Comparison of ENCODE assay signal across 11 cellular contexts in the genomic region with DNA sequence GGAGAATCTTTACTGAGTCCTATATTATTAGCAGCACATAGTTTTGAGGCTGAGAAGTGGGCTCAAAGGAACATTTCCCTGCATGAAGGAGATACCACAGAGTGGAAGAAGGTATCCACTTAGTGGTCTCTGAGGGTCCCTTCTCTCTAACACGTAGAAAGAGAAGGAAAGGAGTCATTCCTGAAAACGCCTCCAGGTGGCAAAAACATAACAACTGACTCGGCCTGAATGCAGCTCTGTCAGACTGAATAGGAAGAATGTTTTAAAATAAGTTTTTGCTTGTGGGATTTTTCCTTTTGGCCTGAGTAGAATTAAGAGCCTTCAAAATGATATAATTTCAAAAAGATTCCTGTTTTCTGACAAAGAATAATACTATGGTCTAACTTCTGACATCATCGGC. TPM values are rescaled to one million over a fixed set of nuclear protein-coding genes. Genes with fewer than 3 reads are reported as not detected.
A peak's percentile ranks its signal among the peaks of the same experiment; 100 is the strongest.
DNase-seq lines count a peak whose midpoint lies in the region; ATAC-seq and TF ChIP-seq lines count a peak whose summit lies in the region.
"Had no signal": no experiment of that assay in that cellular context is flagged by ENCODE, and none has a peak within 500 bp of the region (broad histone marks: within the 10 kb centered on the region; RNA-seq: fewer than 3 reads in every experiment).

No MANE protein-coding gene starts in this region.

- no peaks in the 10 kb centered on the region for H4K20me1 ChIP-seq in neural cell (ENCODE audit: insufficient read depth)

- H3K36me3 ChIP-seq in neural cell (ENCODE audit: insufficient read depth, low read length): no peaks in the 10 kb centered on the region

- no peak overlapping the region for H3K27ac ChIP-seq in neural cell (ENCODE audit: low read length)

- no peak for ATAC-seq in GM18858 (IDR thresholded peaks at IDR 0.05; ENCODE audit: unreplicated experiment)

- H3K27me3 ChIP-seq in neural cell (ENCODE audit: insufficient read depth, low read depth, low read length): no peaks in the 10 kb centered on the region

- no peak overlapping the region for H3K4me3 ChIP-seq in neural cell (ENCODE audit: low read length)

- TF ChIP-seq RAD21 in neural cell (conservative IDR thresholded peaks at IDR 0.05): peak; percentile 36

- peak; percentile 31 for DNase-seq in NCI-H2227 (lab: John Stamatoyannopoulos, UW; ENCODE audit: unreplicated experiment)
- peak; percentile 51 to 69 for DNase-seq in dermis microvascular lymphatic vessel endothelial cell (ENCODE audit: low read depth in 2 of 2)
- DNase-seq in activated CD4-positive, alpha-beta T cell treated with anti-CD3 and anti-CD28 coated beads, Interleukin-2, amount 50 U/mL, for 48 hours: no peak
- DNase-seq in G401 (ENCODE audit: low spot score): no peak
- DNase-seq in NCI-H1048 (lab: John Stamatoyannopoulos, UW): no peak
- DNase-seq: activated T-cell treated with anti-CD3 and anti-CD28 coated beads for 4 hours, T-helper 1 cell had no signal

- H2AFZ ChIP-seq in neural cell (ENCODE audit: low read depth, low read length): no peak overlapping the region

- H3K9me2 ChIP-seq in neural cell (ENCODE audit: insufficient read depth, low read length): no peaks in the 10 kb centered on the region

- no peak for TF ChIP-seq EP300 in neural cell (conservative IDR thresholded peaks at IDR 0.05; ENCODE audit: poor library complexity, severe bottlenecking)

- H3F3A ChIP-seq in neural cell (ENCODE audit: insufficient read depth, low read length, poor library complexity, severe bottlenecking): no peaks in the 10 kb centered on the region

- no peaks in the 10 kb centered on the region for H3K9me3 ChIP-seq in neural cell (ENCODE audit: low read length)

- H3K9ac ChIP-seq in neural cell (ENCODE audit: low read length): no peak overlapping the region

- TF ChIP-seq CTCF in GM12873 (IDR thresholded peaks at IDR 0.05; ENCODE audit: insufficient read depth, low read depth, low read length, missing control alignments) (peak; percentile 34), neural cell (IDR thresholded peaks at IDR 0.05; ENCODE audit: poor library complexity, severe bottlenecking) (peak; percentile 43)

- in situ Hi-C loops in G401 (cut with HindIII; ENCODE audit: low sequenced_read_pairs): no loop called here

- no peaks in the 10 kb centered on the region for H3K79me2 ChIP-seq in neural cell (replicated peaks; ENCODE audit: insufficient read depth, low read length)

- no peak overlapping the region for H3K4me2 ChIP-seq in neural cell (ENCODE audit: low read length)

TF ChIP-seq in neural cell, 6 proteins besides CTCF, POLR2A, EP300 and RAD21:
- TF ChIP-seq EZH2 (IDR thresholded peaks at IDR 0.05; ENCODE audit: borderline replicate concordance, insufficient read depth, low read length, poor library complexity, severe bottlenecking): no peak
- no peak for TF ChIP-seq MXI1 (conservative IDR thresholded peaks at IDR 0.05; ENCODE audit: poor library complexity, severe bottlenecking)
- no peak for TF ChIP-seq SMC3 (conservative IDR thresholded peaks at IDR 0.05; ENCODE audit: poor library complexity)
- no peak for TF ChIP-seq TAF1 (IDR thresholded peaks at IDR 0.05; ENCODE audit: low read depth)
- no peak for TF ChIP-seq POLR2AphosphoS5 (IDR thresholded peaks at IDR 0.05)
- TF ChIP-seq, protein P1, sequence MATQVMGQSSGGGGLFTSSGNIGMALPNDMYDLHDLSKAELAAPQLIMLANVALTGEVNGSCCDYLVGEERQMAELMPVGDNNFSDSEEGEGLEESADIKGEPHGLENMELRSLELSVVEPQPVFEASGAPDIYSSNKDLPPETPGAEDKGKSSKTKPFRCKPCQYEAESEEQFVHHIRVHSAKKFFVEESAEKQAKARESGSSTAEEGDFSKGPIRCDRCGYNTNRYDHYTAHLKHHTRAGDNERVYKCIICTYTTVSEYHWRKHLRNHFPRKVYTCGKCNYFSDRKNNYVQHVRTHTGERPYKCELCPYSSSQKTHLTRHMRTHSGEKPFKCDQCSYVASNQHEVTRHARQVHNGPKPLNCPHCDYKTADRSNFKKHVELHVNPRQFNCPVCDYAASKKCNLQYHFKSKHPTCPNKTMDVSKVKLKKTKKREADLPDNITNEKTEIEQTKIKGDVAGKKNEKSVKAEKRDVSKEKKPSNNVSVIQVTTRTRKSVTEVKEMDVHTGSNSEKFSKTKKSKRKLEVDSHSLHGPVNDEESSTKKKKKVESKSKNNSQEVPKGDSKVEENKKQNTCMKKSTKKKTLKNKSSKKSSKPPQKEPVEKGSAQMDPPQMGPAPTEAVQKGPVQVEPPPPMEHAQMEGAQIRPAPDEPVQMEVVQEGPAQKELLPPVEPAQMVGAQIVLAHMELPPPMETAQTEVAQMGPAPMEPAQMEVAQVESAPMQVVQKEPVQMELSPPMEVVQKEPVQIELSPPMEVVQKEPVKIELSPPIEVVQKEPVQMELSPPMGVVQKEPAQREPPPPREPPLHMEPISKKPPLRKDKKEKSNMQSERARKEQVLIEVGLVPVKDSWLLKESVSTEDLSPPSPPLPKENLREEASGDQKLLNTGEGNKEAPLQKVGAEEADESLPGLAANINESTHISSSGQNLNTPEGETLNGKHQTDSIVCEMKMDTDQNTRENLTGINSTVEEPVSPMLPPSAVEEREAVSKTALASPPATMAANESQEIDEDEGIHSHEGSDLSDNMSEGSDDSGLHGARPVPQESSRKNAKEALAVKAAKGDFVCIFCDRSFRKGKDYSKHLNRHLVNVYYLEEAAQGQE (IDR thresholded peaks at IDR 0.05; ENCODE audit: borderline replicate concordance): no peak

RNA-seq across cellular contexts. Expression of gene RPGR, which starts 23.3 kb away (rescaled TPM):
- total RNA-seq in dermis microvascular lymphatic vessel endothelial cell: 28.5 and 29.5 TPM in 2 replicates
- polyA plus RNA-seq in neural cell: 2.8 and 6.5 TPM in 2 replicates
- polyA minus RNA-seq in neural cell: 5.6 and 9.5 TPM in 2 replicates
- total RNA-seq in G401 (2014; rRNA removed; shearing (Covaris generic)): 7.8 and 9.2 TPM in 2 replicates

RNA-seq across cellular contexts. Expression of gene OTC, which starts 48.4 kb away (rescaled TPM):
- total RNA-seq in dermis microvascular lymphatic vessel endothelial cell: 0.13 and 0.26 TPM in 2 replicates
- not detected in 2 replicates for polyA plus RNA-seq in neural cell
- polyA minus RNA-seq in neural cell: not detected in 2 replicates
- total RNA-seq in G401 (2014; rRNA removed; shearing (Covaris generic)): not detected in 2 replicates
- total RNA-seq: NCI-H460 had no signal

Comparison
In these comparisons a context has a peak if more than half of its experiments do, and no peak if none do; other contexts are left out.
1. DNase-seq: peak in NCI-H2227 (single experiment) and dermis microvascular lymphatic vessel endothelial cell (2 of 2); none in activated CD4-positive, alpha-beta T cell treated with anti-CD3 and anti-CD28 coated beads, Interleukin-2, amount 50 U/mL, for 48 hours (0 of 2), G401 (single experiment) and NCI-H1048 (single experiment).